28 cellular contexts compared by ENCODE assay signal in the genomic region with DNA sequence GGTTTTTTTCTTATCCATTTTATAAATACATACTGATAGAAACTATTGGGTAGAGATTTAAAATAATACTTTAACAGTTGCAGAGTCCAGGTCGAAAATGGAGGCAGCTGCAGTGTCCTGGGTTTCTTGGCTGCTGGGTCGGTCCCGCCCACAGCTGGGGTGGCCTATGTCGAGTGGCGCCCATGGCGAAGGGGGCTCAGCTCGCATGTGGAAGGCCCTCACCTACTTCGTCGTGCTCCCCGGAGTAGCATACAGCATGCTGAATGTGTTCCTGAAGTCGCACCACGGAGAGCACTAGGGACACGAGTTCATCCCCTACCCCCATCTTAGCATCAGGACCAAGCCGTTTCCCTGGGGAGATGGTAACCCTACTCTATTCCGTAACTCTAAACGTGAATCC.
DNase-seq lines count a peak whose midpoint lies in the region; ATAC-seq, FAIRE-seq and TF ChIP-seq lines count a peak whose summit lies in the region.
"Had no signal": no experiment of that assay in that cellular context is flagged by ENCODE, and none has a peak within 500 bp of the region (broad histone marks: within the 10 kb centered on the region; RNA-seq: fewer than 3 reads in every experiment).

No MANE protein-coding gene starts in this region.

- H3K27ac ChIP-seq in kidney (ENCODE audit: low read depth in 2 of 2, low read length in 2 of 2) (no peak overlapping the region), trophoblast cell (ENCODE audit: low read depth, low read length) (no peak overlapping the region), SK-N-SH (ENCODE audit: low read depth in 2 of 2, low read length in 1 of 2) (no peak overlapping the region)
- H3K27ac ChIP-seq: BLaER1 had no signal

- H4K8ac ChIP-seq in trophoblast cell (ENCODE audit: low read depth, low read length): no peak overlapping the region

- H2AFZ ChIP-seq in trophoblast cell (ENCODE audit: insufficient read depth, low read length, poor library complexity): no peak overlapping the region
- no peak overlapping the region for H2AFZ ChIP-seq in SK-N-SH (ENCODE audit: low read depth)

- TF ChIP-seq EP300 in SK-N-SH (IDR thresholded peaks at IDR 0.05; ENCODE audit: borderline replicate concordance in 1 of 2, low read depth in 1 of 2, low read length in 1 of 2): no peak

- H3K4me1 ChIP-seq in kidney (ENCODE audit: control insufficient read depth in 1 of 2, insufficient read depth in 1 of 2, low read depth in 1 of 2, low read length in 2 of 2) (no peaks in the 10 kb centered on the region), trophoblast cell (ENCODE audit: control insufficient read depth in 1 of 2, insufficient read depth in 2 of 2, low read length in 2 of 2) (no peaks in the 10 kb centered on the region), SK-N-SH (ENCODE audit: control insufficient read depth in 1 of 2, insufficient read depth in 2 of 2, low read depth in 1 of 2, low read length in 1 of 2) (no peaks in the 10 kb centered on the region)
- H3K4me1 ChIP-seq: BE2C, BLaER1 had no signal

- no peak overlapping the region for H2BK12ac ChIP-seq in trophoblast cell (ENCODE audit: low read length)

- H3K9ac ChIP-seq in kidney (ENCODE audit: low read length in 2 of 2): no peak overlapping the region
- no peak overlapping the region for H3K9ac ChIP-seq in trophoblast cell (ENCODE audit: low read length)
- no peak overlapping the region for H3K9ac ChIP-seq in SK-N-SH
- H3K9ac ChIP-seq: BLaER1 had no signal

- H3K9me2 ChIP-seq in SK-N-SH: no peaks in the 10 kb centered on the region

- no peak overlapping the region for H3K4me3 Mint-ChIP-seq in chondrocyte (ENCODE audit: unreplicated experiment)
- H3K4me3 Mint-ChIP-seq: CD14-positive monocyte; CD4-positive, alpha-beta memory T cell; CD4-positive, CD25-positive, alpha-beta regulatory T cell; CD8-positive, alpha-beta memory T cell had no signal

- TF ChIP-seq POLR2A in erythroblast (IDR thresholded peaks at IDR 0.05; ENCODE audit: low read length): no peak

- H3K4me2 ChIP-seq in trophoblast cell (ENCODE audit: low read length) (no peak overlapping the region), SK-N-SH (no peak overlapping the region)
- H3K4me2 ChIP-seq: BLaER1 had no signal

- H3K4me1 Mint-ChIP-seq in chondrocyte (ENCODE audit: low read depth): peaks cover 8% of the 10 kb centered on the region
- H3K4me1 Mint-ChIP-seq: CD14-positive monocyte; CD4-positive, alpha-beta memory T cell; CD4-positive, CD25-positive, alpha-beta regulatory T cell; CD8-positive, alpha-beta memory T cell had no signal

- H3K14ac ChIP-seq in trophoblast cell (ENCODE audit: low read length): no peak overlapping the region

- no peaks in the 10 kb centered on the region for H3K27me3 Mint-ChIP-seq in chondrocyte (ENCODE audit: low read depth)
- H3K27me3 Mint-ChIP-seq: CD4-positive, alpha-beta memory T cell; CD4-positive, CD25-positive, alpha-beta regulatory T cell; CD8-positive, alpha-beta memory T cell had no signal

- no peak for FAIRE-seq in kidney (lab: Jason Lieb, UNC)
- FAIRE-seq: A204.1, GM12878, GM12892, GM19239 had no signal

- DNase-seq in chondrocyte (ENCODE audit: low spot score): peak; percentile 64
- DNase-seq in kidney: peak; percentile 56
- DNase-seq in trophoblast cell: no peak
- no peak for DNase-seq in erythroblast (lab: John Stamatoyannopoulos, UW)
- DNase-seq in SK-N-SH: no peak
- no peak for DNase-seq in hippocampal formation (lab: John Stamatoyannopoulos, UW)
- DNase-seq: 8988T; ACHN; BE2C; C1 segment of cervical spinal cord; CD4-positive, alpha-beta memory T cell; CD4-positive, CD25-positive, alpha-beta regulatory T cell; COR-L47; DMS 273 treated with DMSO at 0.1 percent for 48 hours; DMS153; DMS53; DMS79; DND-41; EL; GDM1 had no signal

- intact Hi-C loops in kidney (cut with DNase I): no loop called here

- peak overlapping the region; percentile 6 for H3K23ac ChIP-seq in trophoblast cell (ENCODE audit: low read length)

- no CpG with 5 or more reads among the region's 16 CpGs for WGBS in trophoblast cell (ENCODE audit: extremely low coverage, insufficient coverage, insufficient read length)
- 80% methylated on average over 13 of the region's 16 CpGs for WGBS in SK-N-SH (ENCODE audit: low lambda C conversion rate)

- no peaks in the 10 kb centered on the region for H3K36me3 ChIP-seq in kidney (ENCODE audit: control insufficient read depth in 1 of 2, insufficient read depth in 2 of 2, low read length in 2 of 2)
- H3K36me3 ChIP-seq in trophoblast cell (ENCODE audit: control insufficient read depth in 1 of 2, insufficient read depth in 2 of 2, low read length in 2 of 2): no peaks in the 10 kb centered on the region
- H3K36me3 ChIP-seq in SK-N-SH (replicated peaks in 1 of 2; ENCODE audit: control insufficient read depth in 1 of 2, insufficient read depth in 2 of 2, low read length in 1 of 2): no peaks in the 10 kb centered on the region
- H3K36me3 ChIP-seq: BE2C, BLaER1 had no signal

- H3K9me3 ChIP-seq in kidney (ENCODE audit: control insufficient read depth in 1 of 2, low read length in 2 of 2): no peaks in the 10 kb centered on the region
- H3K9me3 ChIP-seq in trophoblast cell (ENCODE audit: insufficient read depth, low read depth, low read length): peaks cover 2% of the 10 kb centered on the region
- H3K9me3 ChIP-seq in SK-N-SH: no peaks in the 10 kb centered on the region
- H3K9me3 ChIP-seq: BE2C, BLaER1 had no signal

- POLR2A ChIA-PET in SK-N-SH (lab: Yijun Ruan, JAX): no interaction called here

- no peaks in the 10 kb centered on the region for H3K79me1 ChIP-seq in trophoblast cell (ENCODE audit: low read length)

- H4K20me1 ChIP-seq in SK-N-SH (ENCODE audit: insufficient read depth): no peaks in the 10 kb centered on the region
- H4K20me1 ChIP-seq: BLaER1 had no signal

- TF ChIP-seq RAD21 in SK-N-SH (IDR thresholded peaks at IDR 0.05; ENCODE audit: low read length): no peak

- H2AK5ac ChIP-seq in trophoblast cell (ENCODE audit: low read length): no peak overlapping the region

- no peaks in the 10 kb centered on the region for H3K36me3 Mint-ChIP-seq in chondrocyte (ENCODE audit: low read depth)
- H3K36me3 Mint-ChIP-seq: CD14-positive monocyte; CD4-positive, alpha-beta memory T cell; CD4-positive, CD25-positive, alpha-beta regulatory T cell; CD8-positive, alpha-beta memory T cell had no signal

- peaks cover 2% of the 10 kb centered on the region for H3K9me3 Mint-ChIP-seq in chondrocyte (ENCODE audit: low read depth)

- no peak overlapping the region for H2BK120ac ChIP-seq in trophoblast cell (ENCODE audit: insufficient read depth, low read length, poor library complexity)

- H3K27me3 ChIP-seq in trophoblast cell (ENCODE audit: insufficient read depth, low read length): no peaks in the 10 kb centered on the region
- H3K27me3 ChIP-seq in SK-N-SH (ENCODE audit: insufficient read depth): no peaks in the 10 kb centered on the region
- H3K27me3 ChIP-seq: BE2C, BLaER1 had no signal

- no peak overlapping the region for H4K91ac ChIP-seq in trophoblast cell (ENCODE audit: low read depth, low read length)

- H3K79me2 ChIP-seq in trophoblast cell (ENCODE audit: control insufficient read depth, insufficient read depth, low read length, poor library complexity) (no peaks in the 10 kb centered on the region), SK-N-SH (ENCODE audit: insufficient read depth) (no peaks in the 10 kb centered on the region)

- CTCF ChIA-PET in SK-N-SH (lab: Yijun Ruan, JAX): interaction anchor here (0.7 kb wide), 1 partner anchor 10 kb away, joined by 3 read pairs; no protein-coding TSS in a partner anchor

- H3K4ac ChIP-seq in trophoblast cell (ENCODE audit: low read depth, low read length): no peak overlapping the region

- TF ChIP-seq CTCF in chondrocyte (IDR thresholded peaks at IDR 0.05) (no peak), kidney (IDR thresholded peaks at IDR 0.05; ENCODE audit: borderline replicate concordance, extremely low read depth, insufficient read depth) (no peak), SK-N-SH (IDR thresholded peaks at IDR 0.05) (no peak)

- no peak overlapping the region for H3K27ac Mint-ChIP-seq in chondrocyte (ENCODE audit: unreplicated experiment)
- H3K27ac Mint-ChIP-seq: CD14-positive monocyte; CD4-positive, alpha-beta memory T cell; CD4-positive, CD25-positive, alpha-beta regulatory T cell; CD8-positive, alpha-beta memory T cell had no signal

- H2BK5ac ChIP-seq in trophoblast cell (ENCODE audit: low read depth, low read length, poor library complexity): no peak overlapping the region

- H3K4me3 ChIP-seq in kidney (ENCODE audit: low read length in 2 of 2) (no peak overlapping the region), trophoblast cell (ENCODE audit: low read depth, low read length) (no peak overlapping the region), SK-N-SH (ENCODE audit: low read depth in 2 of 2, low read length in 1 of 2) (no peak overlapping the region)
- H3K4me3 ChIP-seq: BLaER1, GM12878 had no signal

- H3F3A ChIP-seq in SK-N-SH (replicated peaks; ENCODE audit: insufficient read depth): no peaks in the 10 kb centered on the region

- no peak overlapping the region for H4K12ac ChIP-seq in trophoblast cell (ENCODE audit: low read depth, low read length)

- ATAC-seq in GM21717 (IDR thresholded peaks at IDR 0.05; ENCODE audit: unreplicated experiment): no peak
- ATAC-seq: GM12878 had no signal

- H3K18ac ChIP-seq in trophoblast cell (ENCODE audit: low read length): no peak overlapping the region

TF ChIP-seq in SK-N-SH, 30 proteins besides CTCF, POLR2A, EP300 and RAD21 (continues in another document):
- TF ChIP-seq FOXJ3 (CRISPR knock-in tag; IDR thresholded peaks at IDR 0.05): no peak
- TF ChIP-seq SIN3A (IDR thresholded peaks at IDR 0.05; ENCODE audit: borderline replicate concordance, low read depth, low read length): no peak

Comparison
In these comparisons a context has a peak if more than half of its experiments do, and no peak if none do; other contexts are left out.
1. DNase-seq: peak in chondrocyte (single experiment) and kidney (single experiment); none in trophoblast cell (0 of 2), erythroblast (0 of 2), SK-N-SH (single experiment) and hippocampal formation (0 of 2).